ENCODE assay signal across 8 cellular contexts in the genomic region with DNA sequence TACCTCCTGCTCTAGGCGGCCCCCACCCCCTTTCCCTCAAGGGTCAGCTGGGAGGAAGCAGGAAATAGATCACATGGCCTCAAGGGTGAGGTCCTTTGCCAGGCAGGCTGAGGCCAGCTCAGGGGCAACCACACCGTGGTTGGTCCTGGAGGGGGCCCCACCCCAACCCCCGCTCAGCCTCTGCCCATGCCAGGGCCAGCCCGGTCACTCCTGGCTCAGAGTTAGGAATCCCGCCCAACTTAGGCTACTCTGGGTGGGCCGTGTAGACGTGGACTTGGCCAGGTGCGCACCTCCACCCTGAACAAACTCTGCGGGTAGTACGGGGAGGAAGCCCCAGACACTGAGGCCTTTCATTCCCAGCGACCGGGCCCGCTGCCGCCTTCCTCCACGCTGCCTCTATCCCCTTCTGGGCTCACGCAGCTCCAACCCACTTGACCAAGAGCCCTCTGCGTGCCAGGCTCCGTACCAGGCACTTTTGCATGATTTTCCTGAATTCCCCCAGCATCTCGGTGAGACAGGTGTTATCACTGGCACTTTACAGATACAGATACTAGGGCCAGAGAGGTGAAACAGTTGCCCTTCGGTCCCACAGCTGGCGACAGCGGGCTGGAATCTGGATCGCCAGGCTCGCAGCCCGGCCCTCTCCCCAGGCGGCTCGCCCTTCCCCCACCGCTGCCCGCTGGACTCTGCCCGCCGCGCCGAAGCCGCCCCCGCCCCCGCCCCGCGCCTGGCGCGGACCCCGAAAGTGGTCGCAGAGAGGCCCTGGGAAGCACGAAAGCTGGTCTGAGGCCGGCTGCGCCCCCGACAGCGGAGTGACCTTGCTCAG. TPM values are rescaled to one million over a fixed set of nuclear protein-coding genes. Genes with fewer than 3 reads are reported as not detected.
A peak's percentile ranks its signal among the peaks of the same experiment; 100 is the strongest.
DNase-seq lines count a peak whose midpoint lies in the region; ATAC-seq, FAIRE-seq and TF ChIP-seq lines count a peak whose summit lies in the region.

No MANE protein-coding gene starts in this region.

- no peak for TF ChIP-seq CTCF in Calu3 (IDR thresholded peaks at IDR 0.05; ENCODE audit: unreplicated experiment)
- TF ChIP-seq CTCF in Loucy (conservative IDR thresholded peaks at IDR 0.05; ENCODE audit: low read length), result no peak
- no peak for TF ChIP-seq CTCF in pancreas (IDR thresholded peaks at IDR 0.05)

- ATAC-seq in GM21390 (IDR thresholded peaks at IDR 0.05; ENCODE audit: unreplicated experiment), result peak; percentile 2
- peak; percentile 49 to 61 (median 53) for ATAC-seq in pancreas

- peaks cover 15% of the 10 kb centered on the region for H3K4me1 ChIP-seq in Loucy (ENCODE audit: insufficient read depth, low read length, poor library complexity, severe bottlenecking)
- H3K4me1 ChIP-seq in pancreas, result peaks cover 6 to 20% (median 19%) of the 10 kb centered on the region in 3 donors

- no peaks in the 10 kb centered on the region for H3K9me3 ChIP-seq in Loucy (ENCODE audit: insufficient read depth, low read depth, low read length)
- H3K9me3 ChIP-seq in pancreas, result no peaks in the 10 kb centered on the region

- peak; percentile 90 for DNase-seq in Calu3
- no peak for DNase-seq in activated T-helper 2 cell treated with anti-CD3 and anti-CD28 coated beads, Interferon-gamma antibody, Interleukin-2, Interleukin-4, amounts not matched to agents 10 μg/mL and 5 μg/mL and 100 μg/mL, durations not matched to agents 14 hours and 24 hours and 36 hours (ENCODE audit: low spot score)
- DNase-seq in glomerular visceral epithelial cell (ENCODE audit: extremely low spot score), result peak; percentile 96
- DNase-seq in pancreas, result peak in 5 of 6 donors; percentile 69 to 81 (median 79)
- DNase-seq in cerebellum (ENCODE audit: low spot score), result no peak
- no peak for DNase-seq in activated CD4-positive, CD25-positive, alpha-beta regulatory T cell (lab: John Stamatoyannopoulos, UW)

- intact Hi-C loops in Calu3 (cut with micrococcal nuclease; ENCODE audit: unreplicated experiment), result loop anchor here (10.0 kb wide), 1 partner anchor 345 kb away; a partner anchor contains a TSS
- intact Hi-C loops in activated T-helper 2 cell treated with anti-CD3 and anti-CD28 coated beads, Interferon-gamma antibody, Interleukin-2, Interleukin-4, amounts not matched to agents 10 μg/mL and 5 μg/mL and 100 μg/mL, durations not matched to agents 14 hours and 24 hours and 36 hours (cut with micrococcal nuclease), result loop anchor here (1.0 to 10.0 kb wide), 3 partner anchors 8 to 175 kb away; a partner anchor contains a TSS
- intact Hi-C loops in pancreas (cut with DNase I), result no loop called here

- peak overlapping the region; percentile 83 for H3K4me3 Mint-ChIP-seq in Calu3 (ENCODE audit: low read depth, unreplicated experiment)
- peak overlapping the region; percentile 97 for H3K4me3 Mint-ChIP-seq in activated T-helper 2 cell treated with anti-CD3 and anti-CD28 coated beads, Interferon-gamma antibody, Interleukin-2, Interleukin-4, amounts not matched to agents 10 μg/mL and 5 μg/mL and 100 μg/mL, durations not matched to agents 14 hours and 24 hours and 36 hours (ENCODE audit: low read depth)

- WGBS in pancreas, 2 donors, result 4 to 7% methylated on average over 28 to 47 of the region's 47 CpGs

- H3K4me1 Mint-ChIP-seq in Calu3 (ENCODE audit: low read depth, unreplicated experiment), result no peaks in the 10 kb centered on the region
- peaks cover 11% of the 10 kb centered on the region for H3K4me1 Mint-ChIP-seq in activated T-helper 2 cell treated with anti-CD3 and anti-CD28 coated beads, Interferon-gamma antibody, Interleukin-2, Interleukin-4, amounts not matched to agents 10 μg/mL and 5 μg/mL and 100 μg/mL, durations not matched to agents 14 hours and 24 hours and 36 hours (ENCODE audit: low read depth)

- no peaks in the 10 kb centered on the region for H3K9me3 Mint-ChIP-seq in Calu3 (ENCODE audit: low read depth, unreplicated experiment)
- H3K9me3 Mint-ChIP-seq in activated T-helper 2 cell treated with anti-CD3 and anti-CD28 coated beads, Interferon-gamma antibody, Interleukin-2, Interleukin-4, amounts not matched to agents 10 μg/mL and 5 μg/mL and 100 μg/mL, durations not matched to agents 14 hours and 24 hours and 36 hours, result no peaks in the 10 kb centered on the region

- H3K27ac ChIP-seq in pancreas, result peak overlapping the region; percentile 86 to 89 (median 86)

- H3K36me3 Mint-ChIP-seq in Calu3 (ENCODE audit: insufficient read depth, unreplicated experiment), result peaks cover 65% of the 10 kb centered on the region
- peaks cover 35% of the 10 kb centered on the region for H3K36me3 Mint-ChIP-seq in activated T-helper 2 cell treated with anti-CD3 and anti-CD28 coated beads, Interferon-gamma antibody, Interleukin-2, Interleukin-4, amounts not matched to agents 10 μg/mL and 5 μg/mL and 100 μg/mL, durations not matched to agents 14 hours and 24 hours and 36 hours (ENCODE audit: low read depth)

- H3F3A ChIP-seq in Loucy (ENCODE audit: low read depth), result no peaks in the 10 kb centered on the region

- H3K9ac ChIP-seq in Loucy (ENCODE audit: low read depth, low read length, poor library complexity, severe bottlenecking), result peak overlapping the region; percentile 97

- peak overlapping the region; percentile 80 for H2AFZ ChIP-seq in Loucy (ENCODE audit: low read length)

- no peaks in the 10 kb centered on the region for H3K9me2 ChIP-seq in Loucy (replicated peaks; ENCODE audit: low read depth, low read length)

- H3K27me3 Mint-ChIP-seq in Calu3 (ENCODE audit: unreplicated experiment), result no peaks in the 10 kb centered on the region
- no peaks in the 10 kb centered on the region for H3K27me3 Mint-ChIP-seq in activated T-helper 2 cell treated with anti-CD3 and anti-CD28 coated beads, Interferon-gamma antibody, Interleukin-2, Interleukin-4, amounts not matched to agents 10 μg/mL and 5 μg/mL and 100 μg/mL, durations not matched to agents 14 hours and 24 hours and 36 hours (ENCODE audit: low read depth)

- CTCF ChIA-PET in Calu3 (lab: Charles Lee), result interaction anchor here (0.5 to 1.7 kb wide), 7 partner anchors 9 to 884 kb away, joined by 3 to 5 read pairs (median 4); a partner anchor contains a TSS

- peak overlapping the region; percentile 93 for H3K27ac Mint-ChIP-seq in Calu3 (ENCODE audit: unreplicated experiment)
- peak overlapping the region; percentile 86 for H3K27ac Mint-ChIP-seq in activated T-helper 2 cell treated with anti-CD3 and anti-CD28 coated beads, Interferon-gamma antibody, Interleukin-2, Interleukin-4, amounts not matched to agents 10 μg/mL and 5 μg/mL and 100 μg/mL, durations not matched to agents 14 hours and 24 hours and 36 hours

- peak overlapping the region; percentile 96 for H3K4me3 ChIP-seq in Loucy (ENCODE audit: low read length, poor library complexity, severe bottlenecking)
- peak overlapping the region; percentile 82 to 94 (median 85) for H3K4me3 ChIP-seq in pancreas

- H3K27me3 ChIP-seq in Loucy (ENCODE audit: insufficient read depth, low read length, poor library complexity, severe bottlenecking) (no peaks in the 10 kb centered on the region), pancreas (no peaks in the 10 kb centered on the region)

- no peak for FAIRE-seq in pancreas (lab: Jason Lieb, UNC)

- H4K20me1 ChIP-seq in Loucy (ENCODE audit: insufficient read depth, low read length, poor library complexity, severe bottlenecking), result peaks cover 12% of the 10 kb centered on the region

- H3K36me3 ChIP-seq in Loucy (ENCODE audit: insufficient read depth, low read length) (peaks cover 11% of the 10 kb centered on the region; the same call in 1 of the 2 replicates), pancreas (no peaks in the 10 kb centered on the region)

- H3K4me2 ChIP-seq in Loucy (ENCODE audit: low read depth, low read length, poor library complexity, severe bottlenecking), result peak overlapping the region; percentile 98

- no peaks in the 10 kb centered on the region; the same call in 1 of the 2 replicates for H3K79me2 ChIP-seq in Loucy (ENCODE audit: insufficient read depth, low read length)

- BruUV-seq in Calu3 (replicated peaks; lab: Mats Ljungman, UMichigan), result TSS peak; percentile 92

RNA-seq across cellular contexts. Expression of a gene that starts 0.8 kb away (rescaled TPM):
- 76.7 and 97.9 TPM in 2 replicates for total RNA-seq in Calu3 (2022)
- total RNA-seq in activated T-helper 2 cell treated with anti-CD3 and anti-CD28 coated beads, Interferon-gamma antibody, Interleukin-2, Interleukin-4, amounts not matched to agents 10 μg/mL and 5 μg/mL and 100 μg/mL, durations not matched to agents 14 hours and 24 hours and 36 hours, result 57.8 and 62.1 TPM in 2 replicates
- total RNA-seq in pancreas, result 10 to 100 TPM in 5 of 6 donors, 1 to 10 TPM in 1; 5.6 to 15.2 (median 11.4) TPM
- polyA plus RNA-seq in pancreas, result 10 to 100 TPM; 20.1 to 34.6 TPM
- 11.9 TPM for total RNA-seq in cerebellum

RNA-seq across cellular contexts. Expression of a gene that starts 8.8 kb away (rescaled TPM):
- total RNA-seq in Calu3 (2022), result 52.0 and 66.5 TPM in 2 replicates
- total RNA-seq in activated T-helper 2 cell treated with anti-CD3 and anti-CD28 coated beads, Interferon-gamma antibody, Interleukin-2, Interleukin-4, amounts not matched to agents 10 μg/mL and 5 μg/mL and 100 μg/mL, durations not matched to agents 14 hours and 24 hours and 36 hours, result 86.4 and 88.4 TPM in 2 replicates
- total RNA-seq in pancreas, result 10 to 100 TPM; 13.6 to 31.3 (median 21.6) TPM
- polyA plus RNA-seq in pancreas, result 10 to 100 TPM; 37.0 to 45.4 TPM
- total RNA-seq in cerebellum, result 21.1 TPM

RNA-seq across cellular contexts. Expression of a gene that starts 21.6 kb away (rescaled TPM):
- total RNA-seq in Calu3 (2022) (30.6 and 33.0 TPM in 2 replicates), pancreas (10 to 100 TPM; 17.3 to 20.6 (median 18.9) TPM), cerebellum (46.5 TPM)
- total RNA-seq in activated T-helper 2 cell treated with anti-CD3 and anti-CD28 coated beads, Interferon-gamma antibody, Interleukin-2, Interleukin-4, amounts not matched to agents 10 μg/mL and 5 μg/mL and 100 μg/mL, durations not matched to agents 14 hours and 24 hours and 36 hours, result 71.4 and 72.7 TPM in 2 replicates
- 10 to 100 TPM; 20.6 to 36.8 TPM for polyA plus RNA-seq in pancreas

RNA-seq across cellular contexts. Expression of a gene that starts 25.4 kb away (rescaled TPM):
- total RNA-seq in Calu3 (2022), result 23.1 and 27.8 TPM in 2 replicates
- 22.8 and 25.9 TPM in 2 replicates for total RNA-seq in activated T-helper 2 cell treated with anti-CD3 and anti-CD28 coated beads, Interferon-gamma antibody, Interleukin-2, Interleukin-4, amounts not matched to agents 10 μg/mL and 5 μg/mL and 100 μg/mL, durations not matched to agents 14 hours and 24 hours and 36 hours
- 10 to 100 TPM; 16.2 to 26.0 (median 16.9) TPM for total RNA-seq in pancreas
- 10 to 100 TPM; 18.9 to 27.0 TPM for polyA plus RNA-seq in pancreas
- total RNA-seq in cerebellum, result 9.8 TPM

RNA-seq across cellular contexts. Expression of a gene that starts 56.5 kb away (rescaled TPM):
- total RNA-seq in Calu3 (2022), result 32.4 and 36.5 TPM in 2 replicates
- total RNA-seq in activated T-helper 2 cell treated with anti-CD3 and anti-CD28 coated beads, Interferon-gamma antibody, Interleukin-2, Interleukin-4, amounts not matched to agents 10 μg/mL and 5 μg/mL and 100 μg/mL, durations not matched to agents 14 hours and 24 hours and 36 hours, result 42.0 and 45.5 TPM in 2 replicates
- 10 to 100 TPM; 23.5 to 33.9 (median 27.0) TPM for total RNA-seq in pancreas
- polyA plus RNA-seq in pancreas, result 10 to 100 TPM; 10.6 to 13.8 TPM
- total RNA-seq in cerebellum, result 18.5 TPM

Comparison
In these comparisons a context has a peak if more than half of its experiments do, and no peak if none do; other contexts are left out.
1. DNase-seq: peak in Calu3 (single experiment), glomerular visceral epithelial cell (single experiment) and pancreas (5 of 6); none in activated T-helper 2 cell treated with anti-CD3 and anti-CD28 coated beads, Interferon-gamma antibody, Interleukin-2, Interleukin-4, amounts not matched to agents 10 μg/mL and 5 μg/mL and 100 μg/mL, durations not matched to agents 14 hours and 24 hours and 36 hours (single experiment), cerebellum (single experiment) and activated CD4-positive, CD25-positive, alpha-beta regulatory T cell (0 of 4).
2. intact Hi-C loops: an anchor here in Calu3 (10.0 kb wide) and activated T-helper 2 cell treated with anti-CD3 and anti-CD28 coated beads, Interferon-gamma antibody, Interleukin-2, Interleukin-4, amounts not matched to agents 10 μg/mL and 5 μg/mL and 100 μg/mL, durations not matched to agents 14 hours and 24 hours and 36 hours (1.0 to 10.0 kb wide); none called in pancreas.